29 cellular contexts compared by ENCODE assay signal in the genomic region with DNA sequence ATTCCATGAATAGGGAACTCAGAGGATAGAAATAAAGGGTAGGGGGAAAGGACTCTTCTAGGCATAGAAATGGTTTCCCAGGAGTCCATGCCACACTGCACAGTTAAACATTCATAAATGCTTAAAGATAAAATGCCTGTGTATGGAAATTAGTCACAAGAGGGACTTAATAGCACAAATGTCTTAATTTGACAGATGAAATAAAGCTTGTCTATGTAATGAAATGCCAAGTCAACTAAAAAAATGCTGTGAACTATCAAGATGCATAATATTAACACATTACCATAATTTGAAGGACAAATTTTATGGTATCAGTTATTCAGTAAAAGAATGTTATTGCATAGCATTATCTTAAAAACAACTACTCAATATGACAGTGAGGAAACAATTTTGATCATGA.
DNase-seq lines count a peak whose midpoint lies in the region; FAIRE-seq and TF ChIP-seq lines count a peak whose summit lies in the region.
"Had no signal": no experiment of that assay in that cellular context is flagged by ENCODE, and none has a peak within 500 bp of the region (broad histone marks: within the 10 kb centered on the region; RNA-seq: fewer than 3 reads in every experiment).

No MANE protein-coding gene starts in this region.

- TF ChIP-seq CTCF in D721Med (IDR thresholded peaks at IDR 0.05; ENCODE audit: insufficient read depth, missing control alignments) = no peak
- TF ChIP-seq CTCF in neural cell (IDR thresholded peaks at IDR 0.05; ENCODE audit: poor library complexity, severe bottlenecking) = no peak

- H3K9ac ChIP-seq in neural cell (ENCODE audit: low read length) = no peak overlapping the region
- H3K9ac ChIP-seq: BLaER1; BLaER1 treated with 17β-estradiol and CSF1 and Interleukin-3, amounts not matched to agents 10 nM and 100 nM had no signal

- no peak overlapping the region for H3K4me3 ChIP-seq in neural cell (ENCODE audit: low read length)
- H3K4me3 ChIP-seq: A549; BLaER1; BLaER1 treated with 17β-estradiol and CSF1 and Interleukin-3, amounts not matched to agents 10 nM and 100 nM had no signal

- H3K27ac ChIP-seq in neural cell (ENCODE audit: low read length) = no peak overlapping the region
- H3K27ac ChIP-seq: 22Rv1; A549; BLaER1; BLaER1 treated with 17β-estradiol and CSF1 and Interleukin-3, amounts not matched to agents 10 nM and 100 nM; C4-2B had no signal

- FAIRE-seq in D721Med (lab: Jason Lieb, UNC) = peak; percentile 100
- FAIRE-seq: A549 had no signal

- peak; percentile 79 for TF ChIP-seq EP300 in neural cell (conservative IDR thresholded peaks at IDR 0.05; ENCODE audit: poor library complexity, severe bottlenecking)

- no peaks in the 10 kb centered on the region for H3K9me2 ChIP-seq in neural cell (ENCODE audit: insufficient read depth, low read length)

- H3K79me2 ChIP-seq in neural cell (replicated peaks; ENCODE audit: insufficient read depth, low read length) = no peaks in the 10 kb centered on the region

- H3K9me3 ChIP-seq in neural cell (ENCODE audit: low read length) = no peaks in the 10 kb centered on the region
- H3K9me3 ChIP-seq: A549, BE2C, BLaER1, Caco-2 had no signal

- H4K20me1 ChIP-seq in neural cell (ENCODE audit: insufficient read depth) = no peaks in the 10 kb centered on the region
- H4K20me1 ChIP-seq: BLaER1; BLaER1 treated with 17β-estradiol and CSF1 and Interleukin-3, amounts not matched to agents 10 nM and 100 nM had no signal

- no peaks in the 10 kb centered on the region for H3F3A ChIP-seq in neural cell (ENCODE audit: insufficient read depth, low read length, poor library complexity, severe bottlenecking)

- H3K4me2 ChIP-seq in neural cell (ENCODE audit: low read length) = no peak overlapping the region
- H3K4me2 ChIP-seq: A549; BLaER1; BLaER1 treated with 17β-estradiol and CSF1 and Interleukin-3, amounts not matched to agents 10 nM and 100 nM had no signal

- TF ChIP-seq RAD21 in neural cell (conservative IDR thresholded peaks at IDR 0.05) = no peak

- no peak for DNase-seq in D721Med (ENCODE audit: insufficient read length, low spot score)
- DNase-seq in SKM-1 (lab: John Stamatoyannopoulos, UW; ENCODE audit: unreplicated experiment) = no peak
- no peak for DNase-seq in activated T-cell treated with anti-CD3 and anti-CD28 coated beads for 4 hours
- DNase-seq: 8988T; ACHN; AML-193; BE2C; C1 segment of cervical spinal cord; Caco-2; Calu3; CD4-positive, alpha-beta memory T cell; CD4-positive, alpha-beta T cell; CD4-positive, CD25-positive, alpha-beta regulatory T cell; CD8-positive, alpha-beta memory T cell; CD8-positive, alpha-beta T cell; COR-L47; DMS 273 treated with DMSO at 0.1 percent for 48 hours; DMS153; DMS53; DMS79; DMS79 treated with DMSO at 0.1 percent for 48 hours; DND-41; EL had no signal

- H3K27me3 ChIP-seq in neural cell (ENCODE audit: insufficient read depth, low read depth, low read length) = no peaks in the 10 kb centered on the region
- H3K27me3 ChIP-seq: BE2C; BLaER1; BLaER1 treated with 17β-estradiol and CSF1 and Interleukin-3, amounts not matched to agents 10 nM and 100 nM had no signal

- H2AFZ ChIP-seq in neural cell (ENCODE audit: low read depth, low read length) = no peak overlapping the region

- H3K36me3 ChIP-seq in neural cell (ENCODE audit: insufficient read depth, low read length) = no peaks in the 10 kb centered on the region
- H3K36me3 ChIP-seq: BE2C; BLaER1; BLaER1 treated with 17β-estradiol and CSF1 and Interleukin-3, amounts not matched to agents 10 nM and 100 nM had no signal

TF ChIP-seq in neural cell, 6 proteins besides CTCF, POLR2A, EP300 and RAD21:
- TF ChIP-seq POLR2AphosphoS5 (IDR thresholded peaks at IDR 0.05) (peak; percentile 53), MXI1 (conservative IDR thresholded peaks at IDR 0.05; ENCODE audit: poor library complexity, severe bottlenecking) (no peak)
